2 cellular contexts compared by ENCODE assay signal in genomic region chr4:53466576-53466975, GRCh38.
A peak's percentile ranks its signal among the peaks of the same experiment; 100 is the strongest.
DNase-seq lines count a peak whose midpoint lies in the region; FAIRE-seq and TF ChIP-seq lines count a peak whose summit lies in the region.
"Not testable (repeated sequence)": the region's sequence is repeated elsewhere in the genome, so short reads cannot be mapped to it uniquely, and the experiment has no call there.

No MANE protein-coding gene starts in this region.

- not testable (repeated sequence) for H3K36me3 ChIP-seq in kidney (ENCODE audit: control insufficient read depth in 1 of 2, insufficient read depth in 2 of 2, low read length in 2 of 2)

- H3K27ac ChIP-seq in kidney (ENCODE audit: low read depth in 2 of 2, low read length in 2 of 2) = not testable (repeated sequence)

- peak; percentile 52 for DNase-seq in activated CD8-positive, alpha-beta memory T cell treated with anti-CD3 and anti-CD28 coated beads for 24 hours
- DNase-seq in kidney = peak; percentile 61

- not testable (repeated sequence) for TF ChIP-seq CTCF in kidney (IDR thresholded peaks at IDR 0.05; ENCODE audit: borderline replicate concordance, extremely low read depth, insufficient read depth)

- not testable (repeated sequence) for H3K4me3 ChIP-seq in kidney (ENCODE audit: low read length in 2 of 2)

- not testable (repeated sequence) for H3K9ac ChIP-seq in kidney (ENCODE audit: low read length in 2 of 2)

- not testable (repeated sequence) for H3K9me3 ChIP-seq in kidney (ENCODE audit: control insufficient read depth in 1 of 2, low read length in 2 of 2)

- not testable (repeated sequence) for H3K4me1 ChIP-seq in kidney (ENCODE audit: control insufficient read depth in 1 of 2, insufficient read depth in 1 of 2, low read depth in 1 of 2, low read length in 2 of 2)

- FAIRE-seq in kidney (lab: Jason Lieb, UNC) = not testable (repeated sequence)

- intact Hi-C loops in kidney (cut with DNase I) = not testable (repeated sequence)
